Comparison of ENCODE assay signal across 8 cellular contexts in the genomic region with DNA sequence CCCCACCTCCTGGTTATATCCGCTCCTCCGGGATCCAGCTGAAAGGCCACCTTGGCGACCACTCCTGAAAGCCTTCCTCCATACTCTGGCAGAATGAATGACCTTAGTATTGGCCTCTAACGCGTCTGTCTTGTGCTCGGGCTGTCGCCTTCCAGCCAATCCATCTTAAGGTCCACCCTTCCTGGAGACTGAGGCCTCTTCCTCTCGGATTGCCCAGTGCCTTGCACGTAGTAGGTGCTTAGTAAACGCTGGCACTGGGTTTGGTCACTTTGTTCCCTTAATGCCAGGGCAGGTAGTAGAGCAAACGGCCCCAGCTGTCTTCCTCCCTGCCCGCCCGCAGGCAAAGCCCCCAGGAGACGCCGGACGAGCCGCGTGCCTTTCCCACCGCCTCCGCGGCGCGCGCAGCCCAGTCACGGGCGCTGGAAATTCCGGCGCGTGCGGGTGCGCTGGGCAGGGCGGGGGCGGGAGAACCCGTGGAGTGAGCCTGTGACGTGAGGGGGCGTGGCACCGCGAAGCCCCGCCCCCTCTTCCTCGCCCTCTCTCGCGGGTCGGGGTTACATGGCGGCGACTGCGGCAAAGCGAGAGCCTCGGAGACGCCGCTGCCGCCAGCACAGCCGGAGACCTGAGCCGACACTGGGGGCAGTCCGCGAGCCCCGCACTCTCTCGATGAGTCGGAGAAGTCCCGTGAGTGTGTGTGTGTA. TPM values are rescaled to one million over a fixed set of nuclear protein-coding genes. Genes with fewer than 3 reads are reported as not detected.
DNase-seq lines count a peak whose midpoint lies in the region; TF ChIP-seq lines count a peak whose summit lies in the region.

A gene (plus strand): TSS at position 527 of the 701 bp plus-strand sequence. CDS start 27,242 bp downstream, outside the sequence.

- H3K4me1 Mint-ChIP-seq in neural progenitor cell = peaks cover 34% of the 10 kb centered on the region

- H3K36me3 Mint-ChIP-seq in neural progenitor cell = peaks cover 3% of the 10 kb centered on the region

- H2AFZ ChIP-seq in neural progenitor cell (replicated peaks) = peak within 1 kb of the TSS; percentile 2

- H4K20me1 ChIP-seq in neural progenitor cell (ENCODE audit: low read depth) = peaks cover 40% of the 10 kb centered on the region

- H3K36me3 ChIP-seq in neural progenitor cell (no peaks in the 10 kb centered on the region), stomach smooth muscle (ENCODE audit: control insufficient read depth in 2 of 2, insufficient read depth in 2 of 2, low read length in 2 of 2) (no peaks in the 10 kb centered on the region)

- peaks cover 3% of the 10 kb centered on the region for H3K27me3 Mint-ChIP-seq in neural progenitor cell (ENCODE audit: insufficient read depth, low read depth)

- H3K9me3 Mint-ChIP-seq in neural progenitor cell = no peaks in the 10 kb centered on the region

- peaks cover 42% of the 10 kb centered on the region for H3K79me2 ChIP-seq in neural progenitor cell (ENCODE audit: low read depth)

- peak within 1 kb of the TSS; percentile 98 for H3K27ac ChIP-seq in neural progenitor cell
- peak within 1 kb of the TSS; percentile 92 for H3K27ac ChIP-seq in stomach smooth muscle (ENCODE audit: low read length)

- peak within 1 kb of the TSS; percentile 99 for H3K27ac Mint-ChIP-seq in neural progenitor cell

- peaks cover 22% of the 10 kb centered on the region for H3F3A ChIP-seq in neural progenitor cell (ENCODE audit: low read depth)

- peak within 1 kb of the TSS; percentile 96 for H3K4me3 Mint-ChIP-seq in neural progenitor cell

- DNase-seq in ELF-1 (ENCODE audit: low read depth, low spot score) (peak; percentile 97), GOT3 (lab: John Stamatoyannopoulos, UW) (peak; percentile 82), LNCaP clone FGC (ENCODE audit: low read depth) (peak; percentile 65), SHP77 (lab: John Stamatoyannopoulos, UW) (peak; percentile 75 to 82), activated gamma-delta T cell (lab: John Stamatoyannopoulos, UW) (peak; percentile 92), fibroblast of villous mesenchyme (ENCODE audit: low read depth) (peak; percentile 94), neural progenitor cell (ENCODE audit: low spot score) (peak; percentile 95)

- peak within 1 kb of the TSS; percentile 76 for H3K4me2 ChIP-seq in neural progenitor cell

- H3K27me3 ChIP-seq in neural progenitor cell = no peaks in the 10 kb centered on the region
- H3K27me3 ChIP-seq in stomach smooth muscle (ENCODE audit: control insufficient read depth in 1 of 2, insufficient read depth in 2 of 2, low read length in 2 of 2) = no peaks in the 10 kb centered on the region

- H3K9ac ChIP-seq in neural progenitor cell = peak within 1 kb of the TSS; percentile 83
- peak within 1 kb of the TSS; percentile 78 to 93 for H3K9ac ChIP-seq in stomach smooth muscle (ENCODE audit: low read length in 2 of 2)

- H3K4me3 ChIP-seq in LNCaP clone FGC (ENCODE audit: low read depth, low read length) (peak within 1 kb of the TSS; percentile 97), fibroblast of villous mesenchyme (ENCODE audit: low read depth, low read length) (peak within 1 kb of the TSS; percentile 98), neural progenitor cell (peak within 1 kb of the TSS; percentile 64), stomach smooth muscle (ENCODE audit: low read length in 2 of 2) (peak within 1 kb of the TSS; percentile 82 to 92)

- TF ChIP-seq CTCF in LNCaP clone FGC (IDR thresholded peaks at IDR 0.05; ENCODE audit: control insufficient read depth, extremely low read depth, insufficient read depth) = no peak
- no peak for TF ChIP-seq CTCF in fibroblast of villous mesenchyme (IDR thresholded peaks at IDR 0.05; ENCODE audit: insufficient read depth, low read depth, low read length)
- TF ChIP-seq CTCF in neural progenitor cell (IDR thresholded peaks at IDR 0.05) = no peak

- H3K9me3 ChIP-seq in neural progenitor cell (ENCODE audit: low read depth) = no peaks in the 10 kb centered on the region
- H3K9me3 ChIP-seq in stomach smooth muscle (ENCODE audit: control insufficient read depth in 2 of 2, low read length in 2 of 2) = no peaks in the 10 kb centered on the region

- H3K4me1 ChIP-seq in neural progenitor cell (peaks cover 12% of the 10 kb centered on the region), stomach smooth muscle (ENCODE audit: control insufficient read depth, insufficient read depth, low read length) (peaks cover 17% of the 10 kb centered on the region)

RNA-seq across cellular contexts. Expression of the gene that starts here (rescaled TPM):
- total RNA-seq in fibroblast of villous mesenchyme (108 and 135 TPM in 2 replicates), neural progenitor cell (ENCODE audit: low replicate concordance) (90.8 and 128 TPM in 2 replicates)

Comparison
In these comparisons a context has a peak if more than half of its experiments do, and no peak if none do; other contexts are left out.
1. Peak in every context shown above with its lines: DNase-seq, H3K4me3 ChIP-seq and H3K27ac ChIP-seq.